Comparison of ENCODE assay signal across 10 cellular contexts in the genomic region with DNA sequence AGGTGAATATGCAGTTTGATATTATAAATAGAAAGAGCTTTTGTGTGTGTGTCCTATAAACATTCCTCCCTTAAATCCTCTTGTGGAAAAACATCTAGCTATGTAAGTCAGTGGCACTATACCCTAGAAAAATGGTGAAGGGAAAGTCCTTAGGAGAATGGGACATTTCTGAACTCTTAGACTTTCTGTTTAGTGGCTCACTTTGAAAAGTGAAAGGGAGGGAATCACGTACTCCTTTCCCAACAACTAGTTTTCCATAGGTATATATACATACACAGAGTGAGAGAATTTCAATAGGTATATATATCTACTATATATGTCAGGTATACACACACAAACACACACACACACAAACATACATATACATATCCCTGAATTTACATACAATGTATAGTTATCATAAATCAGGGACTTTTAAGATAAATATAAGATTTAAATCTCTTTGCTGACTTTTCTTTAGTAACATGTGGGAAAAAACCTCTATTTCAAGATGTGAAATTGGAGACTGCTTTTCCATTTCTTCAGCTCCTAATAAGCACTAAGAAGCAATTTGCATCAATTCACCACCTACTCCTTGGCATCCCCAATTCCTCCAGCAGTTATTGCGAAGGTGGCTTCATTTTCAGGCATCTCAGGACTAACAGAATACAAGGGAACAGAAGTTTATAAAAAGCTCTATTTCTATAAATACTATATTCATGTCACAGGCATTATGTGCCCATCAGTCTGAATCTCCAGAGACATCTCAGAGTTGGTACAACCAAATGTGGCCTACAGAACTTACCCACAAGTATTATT.
"Had no signal": no experiment of that assay in that cellular context is flagged by ENCODE, and none has a peak within 500 bp of the region (broad histone marks: within the 10 kb centered on the region; RNA-seq: fewer than 3 reads in every experiment).

No MANE protein-coding gene starts in this region.

- DNase-seq: H9, HCEC 1CT, HFFc6, KBM-7 had no signal

- H3K27ac ChIP-seq: HL-60, KMS-11 had no signal

- H3K4me3 ChIP-seq: GM23338 had no signal

- FAIRE-seq: H1, H54, HepG2 had no signal

- H2AFZ ChIP-seq: GM23338 had no signal

- H3K9ac ChIP-seq: KMS-11 had no signal

- H3K4me2 ChIP-seq: GM23338, KMS-11 had no signal

- ATAC-seq: GM23338, HepG2 had no signal
